In genomic region chr3:15796771-15797599, GRCh38 we compare ENCODE assay signal across 8 cellular contexts. TPM values are rescaled to one million over a fixed set of nuclear protein-coding genes. Genes with fewer than 3 reads are reported as not detected.
A peak's percentile ranks its signal among the peaks of the same experiment; 100 is the strongest.
DNase-seq lines count a peak whose midpoint lies in the region; ATAC-seq and TF ChIP-seq lines count a peak whose summit lies in the region.

No MANE protein-coding gene starts in this region.

- TF ChIP-seq CTCF in fibroblast of pulmonary artery (IDR thresholded peaks at IDR 0.05; ENCODE audit: low read length, missing control alignments) (no peak), neural crest cell (conservative IDR thresholded peaks at IDR 0.05) (no peak)

- peak overlapping the region; percentile 82 for H3K27ac Mint-ChIP-seq in activated CD8-positive, alpha-beta T cell treated with anti-CD3 and anti-CD28 coated beads, Interleukin-2, amount 10 ng/mL, durations not matched to agents 7 days and 5 days
- peak overlapping the region; percentile 62 for H3K27ac Mint-ChIP-seq in neural crest cell (ENCODE audit: unreplicated experiment)

- H3K36me3 ChIP-seq in Karpas-422 (ENCODE audit: insufficient read depth, low read length): peaks cover 15% of the 10 kb centered on the region

- peak overlapping the region; percentile 68 for H3K9ac ChIP-seq in Karpas-422 (ENCODE audit: low read length)

- H3K4me3 ChIP-seq in GM08714 (ENCODE audit: low read length) (peak overlapping the region; percentile 99), Karpas-422 (ENCODE audit: low read length) (peak overlapping the region; percentile 64), fibroblast of pulmonary artery (replicated peaks; ENCODE audit: low read depth, low read length) (peak overlapping the region; percentile 76)

- peak overlapping the region; percentile 75 for H3K4me3 Mint-ChIP-seq in activated CD8-positive, alpha-beta T cell treated with anti-CD3 and anti-CD28 coated beads, Interleukin-2, amount 10 ng/mL, durations not matched to agents 7 days and 5 days
- peak overlapping the region; percentile 84 for H3K4me3 Mint-ChIP-seq in neural crest cell

- peaks cover 15% of the 10 kb centered on the region for H3K36me3 Mint-ChIP-seq in activated CD8-positive, alpha-beta T cell treated with anti-CD3 and anti-CD28 coated beads, Interleukin-2, amount 10 ng/mL, durations not matched to agents 7 days and 5 days (ENCODE audit: low read depth)
- H3K36me3 Mint-ChIP-seq in neural crest cell (ENCODE audit: low read depth): peaks cover 5% of the 10 kb centered on the region

- no peaks in the 10 kb centered on the region for H4K20me1 ChIP-seq in Karpas-422 (ENCODE audit: insufficient read depth, low read depth, low read length)

- POLR2A ChIA-PET in activated CD8-positive, alpha-beta T cell treated with anti-CD3 and anti-CD28 coated beads, Interleukin-2, amount 10 ng/mL, durations not matched to agents 7 days and 5 days (lab: Charles Lee): interaction anchor here (0.6 to 2.4 kb wide), 7 partner anchors 11 to 580 kb away, joined by 3 to 19 read pairs (median 3); partner anchors contain the start of genes BTD, DPH3 and HACL1

- peaks cover 78% of the 10 kb centered on the region for H3K4me1 Mint-ChIP-seq in activated CD8-positive, alpha-beta T cell treated with anti-CD3 and anti-CD28 coated beads, Interleukin-2, amount 10 ng/mL, durations not matched to agents 7 days and 5 days (ENCODE audit: low read depth)
- H3K4me1 Mint-ChIP-seq in neural crest cell: peaks cover 41% of the 10 kb centered on the region

- no peaks in the 10 kb centered on the region for H3K27me3 ChIP-seq in Karpas-422 (ENCODE audit: low read length)

- H3K4me2 ChIP-seq in Karpas-422 (ENCODE audit: low read depth, low read length, poor library complexity, severe bottlenecking): peak overlapping the region; percentile 93

- H2AFZ ChIP-seq in Karpas-422 (ENCODE audit: low read length): no peak overlapping the region

- no peaks in the 10 kb centered on the region for H3K9me3 ChIP-seq in Karpas-422 (ENCODE audit: low read length)

- ATAC-seq in activated CD8-positive, alpha-beta T cell treated with anti-CD3 and anti-CD28 coated beads, Interleukin-2, amount 10 ng/mL, durations not matched to agents 7 days and 5 days: peak; percentile 10
- ATAC-seq in HG03571 (IDR thresholded peaks at IDR 0.05; ENCODE audit: unreplicated experiment): no peak

- H3K9me2 ChIP-seq in Karpas-422 (replicated peaks; ENCODE audit: insufficient read depth, low read length): no peaks in the 10 kb centered on the region

- CTCF ChIA-PET in activated CD8-positive, alpha-beta T cell treated with anti-CD3 and anti-CD28 coated beads, Interleukin-2, amount 10 ng/mL, durations not matched to agents 7 days and 5 days (lab: Charles Lee): interaction anchor here (0.7 to 7.8 kb wide), 9 partner anchors 9 to 452 kb away, joined by 3 to 72 read pairs (median 4); no protein-coding TSS in a partner anchor

- DNase-seq in Karpas-422 (peak; percentile 72), fibroblast of pulmonary artery (ENCODE audit: low read depth) (peak; percentile 80), neural crest cell (ENCODE audit: low read depth, low spot score) (peak; percentile 5), NCI-H1436 (lab: John Stamatoyannopoulos, UW) (no peak)
- no peak for DNase-seq in activated CD8-positive, alpha-beta T cell treated with anti-CD3 and anti-CD28 coated beads, Interleukin-2, amount 10 ng/mL, durations not matched to agents 7 days and 5 days
- DNase-seq in activated CD4-positive, alpha-beta T cell treated with anti-CD3 and anti-CD28 coated beads, Interleukin-2, amount 50 U/mL, for 48 hours: no peak

- H3K27ac ChIP-seq in Karpas-422 (ENCODE audit: low read length): peak overlapping the region; percentile 95

- H3K27me3 Mint-ChIP-seq in activated CD8-positive, alpha-beta T cell treated with anti-CD3 and anti-CD28 coated beads, Interleukin-2, amount 10 ng/mL, durations not matched to agents 7 days and 5 days (ENCODE audit: low read depth): no peaks in the 10 kb centered on the region
- H3K27me3 Mint-ChIP-seq in neural crest cell (ENCODE audit: low read depth): no peaks in the 10 kb centered on the region

- H3K4me1 ChIP-seq in Karpas-422 (ENCODE audit: low read length): peaks cover 79% of the 10 kb centered on the region

- H3K79me2 ChIP-seq in Karpas-422 (ENCODE audit: low read length): peaks cover 99% of the 10 kb centered on the region

- no peaks in the 10 kb centered on the region for H3K9me3 Mint-ChIP-seq in activated CD8-positive, alpha-beta T cell treated with anti-CD3 and anti-CD28 coated beads, Interleukin-2, amount 10 ng/mL, durations not matched to agents 7 days and 5 days (ENCODE audit: insufficient read depth)
- H3K9me3 Mint-ChIP-seq in neural crest cell: no peaks in the 10 kb centered on the region

RNA-seq across cellular contexts. Expression of gene ANKRD28, which starts 0.8 kb away (rescaled TPM):
- 70.3 and 113 TPM in 2 replicates for total RNA-seq in Karpas-422 (2014; rRNA removed; shearing (Covaris generic); ENCODE audit: low replicate concordance)
- total RNA-seq in activated CD8-positive, alpha-beta T cell treated with anti-CD3 and anti-CD28 coated beads, Interleukin-2, amount 10 ng/mL, durations not matched to agents 7 days and 5 days: 10 to 100 TPM; 30.7 to 37.7 TPM
- 34.6 and 36.8 TPM in 2 replicates for total RNA-seq in neural crest cell

Comparison
In these comparisons a context has a peak if more than half of its experiments do, and no peak if none do; other contexts are left out.
1. DNase-seq: peak in Karpas-422 (single experiment), fibroblast of pulmonary artery (single experiment) and neural crest cell (single experiment); none in activated CD8-positive, alpha-beta T cell treated with anti-CD3 and anti-CD28 coated beads, Interleukin-2, amount 10 ng/mL, durations not matched to agents 7 days and 5 days (single experiment), NCI-H1436 (single experiment) and activated CD4-positive, alpha-beta T cell treated with anti-CD3 and anti-CD28 coated beads, Interleukin-2, amount 50 U/mL, for 48 hours (0 of 2).
2. Peak in every context shown above with its lines, with median percentiles within 50 percentile points of each other: H3K4me3 ChIP-seq.